Comparison of ENCODE assay signal across 20 cellular contexts in genomic region chr22:49024775-49025440, GRCh38.
DNase-seq lines count a peak whose midpoint lies in the region; FAIRE-seq and TF ChIP-seq lines count a peak whose summit lies in the region.
"Had no signal": no experiment of that assay in that cellular context is flagged by ENCODE, and none has a peak within 500 bp of the region (broad histone marks: within the 10 kb centered on the region; RNA-seq: fewer than 3 reads in every experiment).

No MANE protein-coding gene starts in this region.

- no peak overlapping the region for H3K4me3 ChIP-seq in HEK293 (ENCODE audit: low read depth, low read length)
- no peak overlapping the region for H3K4me3 ChIP-seq in brain microvascular endothelial cell (ENCODE audit: low read depth, low read length)
- H3K4me3 ChIP-seq: GM12878, GM23338 had no signal

- peaks cover 27% of the 10 kb centered on the region for H3K27me3 Mint-ChIP-seq in chondrocyte (ENCODE audit: low read depth)
- H3K27me3 Mint-ChIP-seq: B cell had no signal

- H3K27ac ChIP-seq in HEK293 (ENCODE audit: extremely low read depth, low read depth, low read length) = no peak overlapping the region
- H3K27ac ChIP-seq in brain microvascular endothelial cell = no peak overlapping the region

- no peak for TF ChIP-seq CTCF in HEK293 (tag by site-specific recombination; IDR thresholded peaks at IDR 0.05)
- no peak for TF ChIP-seq CTCF in chondrocyte (IDR thresholded peaks at IDR 0.05)
- TF ChIP-seq CTCF in brain microvascular endothelial cell (IDR thresholded peaks at IDR 0.05; ENCODE audit: low read depth, low read length, missing control alignments) = no peak

- intact Hi-C loops in posterior vena cava (cut with DNase I) = no loop called here

- in situ Hi-C loops in brain microvascular endothelial cell (cut with HindIII; ENCODE audit: low pct_ligation_motif_present, low sequenced_read_pairs) = no loop called here

- DNase-seq in COLO668 (lab: John Stamatoyannopoulos, UW; ENCODE audit: unreplicated experiment) = peak; percentile 56
- peak; percentile 86 for DNase-seq in chondrocyte (ENCODE audit: low spot score)
- DNase-seq in posterior vena cava (ENCODE audit: low spot score) = peak; percentile 74
- no peak for DNase-seq in brain microvascular endothelial cell
- DNase-seq in RCC 7860 (ENCODE audit: low spot score) = no peak
- no peak for DNase-seq in C1 segment of cervical spinal cord (lab: John Stamatoyannopoulos, UW)
- no peak for DNase-seq in inferior parietal cortex (ENCODE audit: extremely low spot score)
- DNase-seq: Karpas-422; MV-4-11; NCI-H1694; NCI-H2081; NCI-H2227 treated with DMSO at 0.1 percent for 48 hours; NCI-H524; NCI-H774; NK-92 treated with Interleukin-12 subunit alpha and Interleukin-12 subunit beta, amount 100 ng/mL, for 24 hours had no signal

- no peaks in the 10 kb centered on the region for H3K4me1 Mint-ChIP-seq in chondrocyte (ENCODE audit: low read depth)
- H3K4me1 Mint-ChIP-seq: B cell had no signal

- H3K4me1 ChIP-seq in HEK293 (ENCODE audit: control insufficient read depth, insufficient read depth, low read length) = no peaks in the 10 kb centered on the region

- H3K27me3 ChIP-seq in brain microvascular endothelial cell (replicated peaks) = no peaks in the 10 kb centered on the region

- no peak overlapping the region for H3K4me3 Mint-ChIP-seq in chondrocyte (ENCODE audit: unreplicated experiment)
- H3K4me3 Mint-ChIP-seq: B cell, GM23338 had no signal

- CTCF ChIA-PET in HEK293 (lab: Yijun Ruan, JAX) = interaction anchor here (0.7 kb wide), 1 partner anchor 1746 kb away, joined by 6 read pairs; no protein-coding TSS in a partner anchor

- no peaks in the 10 kb centered on the region for H3K36me3 Mint-ChIP-seq in chondrocyte (ENCODE audit: low read depth)

- POLR2A ChIA-PET in HEK293 (lab: Yijun Ruan, JAX) = no interaction called here

- no peaks in the 10 kb centered on the region for H3K9me3 Mint-ChIP-seq in chondrocyte (ENCODE audit: low read depth)

- H3K9me3 ChIP-seq in HEK293 (ENCODE audit: control insufficient read depth, insufficient read depth, low read depth, low read length) = no peaks in the 10 kb centered on the region

- no peak for FAIRE-seq in RCC 7860 (lab: Jason Lieb, UNC)
- FAIRE-seq: A204.1, GM12878 had no signal

- no peak overlapping the region for H3K27ac Mint-ChIP-seq in chondrocyte (ENCODE audit: unreplicated experiment)
- H3K27ac Mint-ChIP-seq: B cell, GM23338 had no signal

- H3K36me3 ChIP-seq in HEK293 (ENCODE audit: control insufficient read depth in 2 of 2, insufficient read depth in 1 of 2, low read length in 2 of 2) (no peaks in the 10 kb centered on the region), brain microvascular endothelial cell (replicated peaks) (no peaks in the 10 kb centered on the region)

TF ChIP-seq in HEK293, 187 proteins besides CTCF, POLR2A, EP300 and RAD21:
- TF ChIP-seq GLIS1 (tag by site-specific recombination; IDR thresholded peaks at IDR 0.05) = peak; percentile 22; the same call in 1 of the 2 replicates
- TF ChIP-seq ZNF580 (tag by site-specific recombination; IDR thresholded peaks at IDR 0.05) = no peak
- TF ChIP-seq ZNF280D (tag by site-specific recombination; IDR thresholded peaks at IDR 0.05) = no peak
- peak; percentile 70 for TF ChIP-seq ZIC2 (tag by site-specific recombination; IDR thresholded peaks at IDR 0.05)

Comparison
In these comparisons a context has a peak if more than half of its experiments do, and no peak if none do; other contexts are left out.
1. DNase-seq: peak in COLO668 (single experiment), chondrocyte (single experiment) and posterior vena cava (single experiment); none in brain microvascular endothelial cell (single experiment), RCC 7860 (single experiment), C1 segment of cervical spinal cord (0 of 14) and inferior parietal cortex (single experiment).